18 cellular contexts compared by ENCODE assay signal in the genomic region with DNA sequence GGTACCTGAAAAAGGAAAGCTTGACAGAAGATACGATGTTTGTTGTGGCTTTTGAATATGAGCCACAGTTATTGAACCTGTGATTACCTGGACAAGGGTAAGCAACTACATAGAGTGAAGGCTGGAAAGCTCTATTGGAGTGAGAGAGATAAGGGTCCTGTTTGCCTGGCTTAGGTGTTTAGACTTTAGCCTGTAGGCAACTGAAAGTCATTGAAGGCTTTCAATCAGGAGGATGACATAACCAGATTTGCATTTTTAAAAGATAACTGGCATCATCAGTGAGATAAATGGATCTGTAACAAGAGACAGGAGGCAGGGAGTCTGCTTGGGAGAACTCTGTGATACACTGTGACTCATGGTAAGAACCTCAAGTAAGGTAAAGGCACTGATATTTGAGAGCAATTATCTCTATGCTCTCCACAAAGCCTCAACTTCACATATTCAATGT.
DNase-seq lines count a peak whose midpoint lies in the region; ATAC-seq and TF ChIP-seq lines count a peak whose summit lies in the region.
"Had no signal": no experiment of that assay in that cellular context is flagged by ENCODE, and none has a peak within 500 bp of the region (broad histone marks: within the 10 kb centered on the region; RNA-seq: fewer than 3 reads in every experiment).

No MANE protein-coding gene starts in this region.

- DNase-seq in HEK293T (ENCODE audit: extremely low spot score) (no peak), NCI-H526 treated with DMSO at 0.1 percent for 48 hours (lab: John Stamatoyannopoulos, UW) (peak; percentile 53), choroid plexus epithelial cell (ENCODE audit: low read depth) (peak; percentile 35), neural progenitor cell (ENCODE audit: low spot score) (no peak), CD14-positive monocyte (ENCODE audit: low spot score) (no peak)
- DNase-seq in activated naive CD4-positive, alpha-beta T cell treated with anti-CD3 and anti-CD28 coated beads for 36 hours = no peak
- DNase-seq: Calu3; effector CD4-positive, alpha-beta T cell; immature natural killer cell; naive thymus-derived CD8-positive, alpha-beta T cell; NCI-H1417 treated with DMSO at 0.1 percent for 48 hours; NCI-H510A treated with DMSO at 0.1 percent for 48 hours; stimulated activated CD4-positive, alpha-beta T cell treated with anti-CD3 and anti-CD28 coated beads, Interleukin-4, amount 100 ng/mL, for 4 hours had no signal

- peak overlapping the region; percentile 57 for H2AFZ ChIP-seq in neural progenitor cell (replicated peaks)
- H2AFZ ChIP-seq: parathyroid adenoma had no signal

- no peaks in the 10 kb centered on the region for H3K36me3 ChIP-seq in neural progenitor cell

- no peak overlapping the region for H3K4me2 ChIP-seq in neural progenitor cell

- POLR2A ChIA-PET in HEK293T (lab: Yijun Ruan, JAX) = no interaction called here

- TF ChIP-seq CTCF in choroid plexus epithelial cell (conservative IDR thresholded peaks at IDR 0.05; ENCODE audit: low read depth, low read length) (no peak), neural progenitor cell (IDR thresholded peaks at IDR 0.05) (no peak), CD14-positive monocyte (IDR thresholded peaks at IDR 0.05) (no peak)

- H3K9me3 Mint-ChIP-seq in neural progenitor cell (no peaks in the 10 kb centered on the region), CD14-positive monocyte (peaks cover 0 to 1% (median 0%) of the 10 kb centered on the region in 7 donors)
- H3K9me3 Mint-ChIP-seq in activated naive CD4-positive, alpha-beta T cell treated with anti-CD3 and anti-CD28 coated beads for 36 hours = peaks cover 4% of the 10 kb centered on the region
- H3K9me3 Mint-ChIP-seq: activated T-helper 2 cell treated with anti-CD3 and anti-CD28 coated beads, Interferon-gamma antibody, Interleukin-2, Interleukin-4, amounts not matched to agents 10 μg/mL and 5 μg/mL and 100 μg/mL, durations not matched to agents 14 hours and 24 hours and 36 hours had no signal

- H3K9ac ChIP-seq in neural progenitor cell = no peak overlapping the region
- H3K9ac ChIP-seq: parathyroid adenoma had no signal

- no peak for ATAC-seq in GM18505 (IDR thresholded peaks at IDR 0.05; ENCODE audit: unreplicated experiment)
- ATAC-seq: naive thymus-derived CD8-positive, alpha-beta T cell had no signal

- no peak overlapping the region for H3K27ac Mint-ChIP-seq in neural progenitor cell
- no peak overlapping the region for H3K27ac Mint-ChIP-seq in CD14-positive monocyte
- no peak overlapping the region for H3K27ac Mint-ChIP-seq in activated naive CD4-positive, alpha-beta T cell treated with anti-CD3 and anti-CD28 coated beads for 36 hours
- H3K27ac Mint-ChIP-seq: activated T-helper 2 cell treated with anti-CD3 and anti-CD28 coated beads, Interferon-gamma antibody, Interleukin-2, Interleukin-4, amounts not matched to agents 10 μg/mL and 5 μg/mL and 100 μg/mL, durations not matched to agents 14 hours and 24 hours and 36 hours; B cell; immature natural killer cell; naive thymus-derived CD8-positive, alpha-beta T cell had no signal

- H3K4me1 Mint-ChIP-seq in neural progenitor cell (peaks cover 14% of the 10 kb centered on the region), CD14-positive monocyte (no peaks in the 10 kb centered on the region)
- no peaks in the 10 kb centered on the region for H3K4me1 Mint-ChIP-seq in activated naive CD4-positive, alpha-beta T cell treated with anti-CD3 and anti-CD28 coated beads for 36 hours (ENCODE audit: low read depth)
- H3K4me1 Mint-ChIP-seq: B cell; immature natural killer cell; naive thymus-derived CD8-positive, alpha-beta T cell had no signal

- H3K4me3 ChIP-seq in choroid plexus epithelial cell (ENCODE audit: low read depth, low read length) (no peak overlapping the region), neural progenitor cell (no peak overlapping the region)
- H3K4me3 ChIP-seq: skin epidermis had no signal

- H3K27me3 ChIP-seq in neural progenitor cell = no peaks in the 10 kb centered on the region

- H3K27me3 Mint-ChIP-seq in neural progenitor cell (ENCODE audit: insufficient read depth, low read depth) (no peaks in the 10 kb centered on the region), CD14-positive monocyte (ENCODE audit: low read depth in 3 of 3) (peaks cover 0 to 2% (median 0%) of the 10 kb centered on the region in 3 donors)
- no peaks in the 10 kb centered on the region for H3K27me3 Mint-ChIP-seq in activated naive CD4-positive, alpha-beta T cell treated with anti-CD3 and anti-CD28 coated beads for 36 hours (ENCODE audit: low read depth)
- H3K27me3 Mint-ChIP-seq: B cell; naive thymus-derived CD8-positive, alpha-beta T cell had no signal

- CTCF ChIA-PET in HEK293T (lab: Yijun Ruan, JAX) = no interaction called here
- CTCF ChIA-PET in activated naive CD4-positive, alpha-beta T cell treated with anti-CD3 and anti-CD28 coated beads for 36 hours (lab: Charles Lee) = interaction anchor here (0.6 kb wide), 1 partner anchor 215 kb away, joined by 3 read pairs; no protein-coding TSS in a partner anchor

- H4K20me1 ChIP-seq in neural progenitor cell (ENCODE audit: low read depth) = no peaks in the 10 kb centered on the region

- H3K4me3 Mint-ChIP-seq in neural progenitor cell (no peak overlapping the region), CD14-positive monocyte (no peak overlapping the region)
- H3K4me3 Mint-ChIP-seq in activated naive CD4-positive, alpha-beta T cell treated with anti-CD3 and anti-CD28 coated beads for 36 hours = no peak overlapping the region
- H3K4me3 Mint-ChIP-seq: B cell; immature natural killer cell; naive thymus-derived CD8-positive, alpha-beta T cell had no signal

- H3K36me3 Mint-ChIP-seq in neural progenitor cell (peaks cover 5% of the 10 kb centered on the region), CD14-positive monocyte (no peaks in the 10 kb centered on the region)
- H3K36me3 Mint-ChIP-seq in activated naive CD4-positive, alpha-beta T cell treated with anti-CD3 and anti-CD28 coated beads for 36 hours (ENCODE audit: low read depth) = no peaks in the 10 kb centered on the region
- H3K36me3 Mint-ChIP-seq: immature natural killer cell; naive thymus-derived CD8-positive, alpha-beta T cell had no signal

- H3K79me2 ChIP-seq in neural progenitor cell (ENCODE audit: low read depth) = no peaks in the 10 kb centered on the region
- H3K79me2 ChIP-seq: parathyroid adenoma had no signal

- no peak overlapping the region for H3K27ac ChIP-seq in neural progenitor cell
- H3K27ac ChIP-seq: parathyroid adenoma, skin epidermis had no signal

- TF ChIP-seq POLR2A in GM18505 (IDR thresholded peaks at IDR 0.05; ENCODE audit: borderline replicate concordance, extremely low read depth, insufficient read depth, insufficient read length) = no peak

- intact Hi-C loops in CD14-positive monocyte (cut with micrococcal nuclease) = no loop called here
- intact Hi-C loops in activated naive CD4-positive, alpha-beta T cell treated with anti-CD3 and anti-CD28 coated beads for 36 hours (cut with micrococcal nuclease) = no loop called here

- H3K9me3 ChIP-seq in neural progenitor cell (ENCODE audit: low read depth) = no peaks in the 10 kb centered on the region

- H3K4me1 ChIP-seq in neural progenitor cell = peaks cover 60% of the 10 kb centered on the region
- H3K4me1 ChIP-seq: parathyroid adenoma had no signal

- H3F3A ChIP-seq in neural progenitor cell (ENCODE audit: low read depth) = peaks cover 24% of the 10 kb centered on the region

TF ChIP-seq in HEK293T, 16 proteins besides CTCF, POLR2A, EP300 and RAD21:
- TF ChIP-seq, protein P1, sequence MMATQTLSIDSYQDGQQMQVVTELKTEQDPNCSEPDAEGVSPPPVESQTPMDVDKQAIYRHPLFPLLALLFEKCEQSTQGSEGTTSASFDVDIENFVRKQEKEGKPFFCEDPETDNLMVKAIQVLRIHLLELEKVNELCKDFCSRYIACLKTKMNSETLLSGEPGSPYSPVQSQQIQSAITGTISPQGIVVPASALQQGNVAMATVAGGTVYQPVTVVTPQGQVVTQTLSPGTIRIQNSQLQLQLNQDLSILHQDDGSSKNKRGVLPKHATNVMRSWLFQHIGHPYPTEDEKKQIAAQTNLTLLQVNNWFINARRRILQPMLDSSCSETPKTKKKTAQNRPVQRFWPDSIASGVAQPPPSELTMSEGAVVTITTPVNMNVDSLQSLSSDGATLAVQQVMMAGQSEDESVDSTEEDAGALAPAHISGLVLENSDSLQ (IDR thresholded peaks at IDR 0.05) = peak; percentile 58
- no peak for TF ChIP-seq L3MBTL2 (conservative IDR thresholded peaks at IDR 0.05)
TF ChIP-seq in HEK293T: peak in this region for 1.

Comparison
In these comparisons a context has a peak if more than half of its experiments do, and no peak if none do; other contexts are left out.
1. DNase-seq: peak in NCI-H526 treated with DMSO at 0.1 percent for 48 hours (single experiment) and choroid plexus epithelial cell (single experiment); none in HEK293T (single experiment), neural progenitor cell (single experiment), CD14-positive monocyte (single experiment) and activated naive CD4-positive, alpha-beta T cell treated with anti-CD3 and anti-CD28 coated beads for 36 hours (single experiment).